ENCODE assay signal across 1 cellular context in genomic region chr20:56949318-56949717, GRCh38.
TF ChIP-seq lines count a peak whose summit lies in the region.

No MANE protein-coding gene starts in this region.

TF ChIP-seq in HepG2, 621 proteins besides CTCF, POLR2A, EP300 and RAD21 (continued from another document):
- TF ChIP-seq USF2 (IDR thresholded peaks at IDR 0.05; ENCODE audit: low read depth, low read length): peak; percentile 60
- peak; percentile 46; the same call in 1 of the 2 replicates for TF ChIP-seq USF2 (CRISPR knock-in tag; IDR thresholded peaks at IDR 0.05; ENCODE audit: borderline replicate concordance)
